ENCODE assay signal across 7 cellular contexts in genomic region chr1:230976825-230977747, GRCh38. TPM values are rescaled to one million over a fixed set of nuclear protein-coding genes. Genes with fewer than 3 reads are reported as not detected.
DNase-seq lines count a peak whose midpoint lies in the region; ATAC-seq and TF ChIP-seq lines count a peak whose summit lies in the region.

No MANE protein-coding gene starts in this region.

- H3K36me3 Mint-ChIP-seq in HFFc6 (ENCODE audit: low read depth) (peaks cover 7% of the 10 kb centered on the region), progenitor cell of endocrine pancreas (ENCODE audit: insufficient read depth) (peaks cover 1% of the 10 kb centered on the region)

- H3K27ac Mint-ChIP-seq in HFFc6 = no peak overlapping the region; the same call in 1 of the 2 replicates
- peak overlapping the region; percentile 81 for H3K27ac Mint-ChIP-seq in progenitor cell of endocrine pancreas

- no peaks in the 10 kb centered on the region for H3K27me3 Mint-ChIP-seq in HFFc6 (ENCODE audit: insufficient read depth)
- H3K27me3 Mint-ChIP-seq in progenitor cell of endocrine pancreas = no peaks in the 10 kb centered on the region

- no peak for ATAC-seq in GM18520 (IDR thresholded peaks at IDR 0.05; ENCODE audit: unreplicated experiment)

- no peaks in the 10 kb centered on the region for H3K36me3 ChIP-seq in SU-DHL-6 (ENCODE audit: low read length)
- H3K36me3 ChIP-seq in effector memory CD4-positive, alpha-beta T cell (ENCODE audit: control insufficient read depth, insufficient read depth, low read length) = peaks cover 3% of the 10 kb centered on the region

- DNase-seq in HFFc6 (no peak), progenitor cell of endocrine pancreas (ENCODE audit: low spot score, unreplicated experiment) (no peak), GM19238 (ENCODE audit: insufficient read length, low spot score) (no peak), COLO829 (ENCODE audit: low spot score) (no peak)
- DNase-seq in effector memory CD4-positive, alpha-beta T cell = peak; percentile 28 to 33 (median 31)

- 0 out of 2 replicates have a peak, but pooled peaks cover 5% of the 10 kb centered on the region for H3F3A ChIP-seq in SU-DHL-6 (ENCODE audit: insufficient read depth)

- H3K4me3 Mint-ChIP-seq in HFFc6 = peak overlapping the region; percentile 91; the same call in 1 of the 2 replicates
- peak overlapping the region; percentile 86 for H3K4me3 Mint-ChIP-seq in progenitor cell of endocrine pancreas (ENCODE audit: low read depth)

- H3K9me3 Mint-ChIP-seq in HFFc6 (no peaks in the 10 kb centered on the region), progenitor cell of endocrine pancreas (ENCODE audit: low read depth) (no peaks in the 10 kb centered on the region)

- H3K27me3 ChIP-seq in SU-DHL-6 (ENCODE audit: low read length) = no peaks in the 10 kb centered on the region
- no peaks in the 10 kb centered on the region for H3K27me3 ChIP-seq in effector memory CD4-positive, alpha-beta T cell (replicated peaks; ENCODE audit: control insufficient read depth, insufficient read depth, low read length, poor library complexity, severe bottlenecking)

- peak overlapping the region; percentile 90 for H3K4me2 ChIP-seq in SU-DHL-6 (ENCODE audit: low read depth, low read length, poor library complexity, severe bottlenecking)

- H4K20me1 ChIP-seq in SU-DHL-6 (ENCODE audit: low read depth, low read length) = peaks cover 2% of the 10 kb centered on the region; the same call in 1 of the 2 replicates

- H3K9me3 ChIP-seq in SU-DHL-6 (ENCODE audit: insufficient read depth, low read length) = no peaks in the 10 kb centered on the region
- no peaks in the 10 kb centered on the region for H3K9me3 ChIP-seq in effector memory CD4-positive, alpha-beta T cell (ENCODE audit: control insufficient read depth, low read length)

- peak overlapping the region; percentile 77 for H3K27ac ChIP-seq in SU-DHL-6 (ENCODE audit: low read depth, low read length)
- peak overlapping the region; percentile 69 for H3K27ac ChIP-seq in effector memory CD4-positive, alpha-beta T cell (ENCODE audit: insufficient read depth, low read length, poor library complexity, severe bottlenecking)

- H3K79me2 ChIP-seq in SU-DHL-6 (ENCODE audit: insufficient read depth, low read length) = peaks cover 86% of the 10 kb centered on the region

- no peak for TF ChIP-seq CTCF in HFFc6 (IDR thresholded peaks at IDR 0.05)
- TF ChIP-seq CTCF in SU-DHL-6 (IDR thresholded peaks at IDR 0.05; ENCODE audit: insufficient read depth, low read length, poor library complexity, severe bottlenecking) = no peak
- no peak for TF ChIP-seq CTCF in progenitor cell of endocrine pancreas (IDR thresholded peaks at IDR 0.05; ENCODE audit: unreplicated experiment)

- H3K4me1 Mint-ChIP-seq in HFFc6 (ENCODE audit: low read depth) (peaks cover 25% of the 10 kb centered on the region), progenitor cell of endocrine pancreas (ENCODE audit: low read depth) (peaks cover 30% of the 10 kb centered on the region)

- H2AFZ ChIP-seq in SU-DHL-6 (ENCODE audit: low read depth, low read length, severe bottlenecking) = peak overlapping the region; percentile 53

- peak overlapping the region; percentile 81 for H3K9ac ChIP-seq in SU-DHL-6 (ENCODE audit: low read length)

- peak overlapping the region; percentile 65 for H3K4me3 ChIP-seq in SU-DHL-6 (ENCODE audit: insufficient read depth, low read length, poor library complexity, severe bottlenecking)
- peak overlapping the region; percentile 64 for H3K4me3 ChIP-seq in effector memory CD4-positive, alpha-beta T cell (ENCODE audit: insufficient read depth, low read depth, low read length, poor library complexity, severe bottlenecking)

- no peaks in the 10 kb centered on the region for H3K9me2 ChIP-seq in SU-DHL-6 (replicated peaks; ENCODE audit: insufficient read depth, low read length)

- H3K4me1 ChIP-seq in effector memory CD4-positive, alpha-beta T cell (ENCODE audit: control insufficient read depth, insufficient read depth, low read length, poor library complexity, severe bottlenecking) = peaks cover 54% of the 10 kb centered on the region

RNA-seq across cellular contexts. Expression of gene TTC13, which starts 1.6 kb away (rescaled TPM):
- total RNA-seq in HFFc6 (2021; fragmentation: NEBNext Ultra II Directional; extraction: Animal tissue kit (Norgen Biotek cat#: 25700)) = 10 to 100 TPM; 10.7 to 14.4 (median 12.4) TPM
- total RNA-seq in progenitor cell of endocrine pancreas = 22.3 and 26.9 TPM in 2 replicates

RNA-seq across cellular contexts. Expression of gene ARV1, which starts 1.8 kb away (rescaled TPM):
- 10 to 100 TPM; 20.0 to 26.8 (median 22.1) TPM for total RNA-seq in HFFc6 (2021; fragmentation: NEBNext Ultra II Directional; extraction: Animal tissue kit (Norgen Biotek cat#: 25700))
- total RNA-seq in progenitor cell of endocrine pancreas = 14.4 and 16.6 TPM in 2 replicates

Comparison
In these comparisons a context has a peak if more than half of its experiments do, and no peak if none do; other contexts are left out.
1. DNase-seq: peak in effector memory CD4-positive, alpha-beta T cell (3 of 3); none in HFFc6 (single experiment), progenitor cell of endocrine pancreas (single experiment), GM19238 (single experiment) and COLO829 (single experiment).